Comparison of ENCODE assay signal across 14 cellular contexts in genomic region chr9:133397370-133397769, GRCh38. TPM values are rescaled to one million over a fixed set of nuclear protein-coding genes. Genes with fewer than 3 reads are reported as not detected.
A peak's percentile ranks its signal among the peaks of the same experiment; 100 is the strongest.
DNase-seq lines count a peak whose midpoint lies in the region; ATAC-seq and TF ChIP-seq lines count a peak whose summit lies in the region.
"Had no signal": no experiment of that assay in that cellular context is flagged by ENCODE, and none has a peak within 500 bp of the region (broad histone marks: within the 10 kb centered on the region; RNA-seq: fewer than 3 reads in every experiment).

No MANE protein-coding gene starts in this region.

- intact Hi-C loops in Panc1 (cut with micrococcal nuclease; ENCODE audit: unreplicated experiment), result no loop called here

- H3K27me3 ChIP-seq in Panc1 (ENCODE audit: control insufficient read depth, insufficient read depth, low read length) (no peaks in the 10 kb centered on the region), neuronal stem cell (ENCODE audit: control insufficient read depth in 3 of 3, insufficient read depth in 3 of 3, low read depth in 1 of 3, low read length in 3 of 3) (peaks cover 0 to 2% (median 2%) of the 10 kb centered on the region in 3 experiments)

- no peak overlapping the region for H4K8ac ChIP-seq in neuronal stem cell (ENCODE audit: low read depth, low read length)

- no CpG with 5 or more reads among the region's 6 CpGs for WGBS in neuronal stem cell (ENCODE audit: extremely low coverage in 2 of 2, insufficient read length in 2 of 2, insufficient replicate concordance in 1 of 2), 2 donors

- no peak overlapping the region for H3K14ac ChIP-seq in neuronal stem cell (ENCODE audit: low read length)

- no peak overlapping the region for H3K9ac ChIP-seq in neuronal stem cell (ENCODE audit: low read depth, low read length, poor library complexity)
- H3K9ac ChIP-seq: GM23248 had no signal

- H2BK15ac ChIP-seq in neuronal stem cell (ENCODE audit: low read length), result no peak overlapping the region

- H3K4me1 ChIP-seq in Panc1 (ENCODE audit: control insufficient read depth, insufficient read depth, low read length) (no peaks in the 10 kb centered on the region), neuronal stem cell (ENCODE audit: control insufficient read depth in 2 of 2, insufficient read depth in 1 of 2, low read depth in 1 of 2, low read length in 2 of 2) (peaks cover 0 to 3% of the 10 kb centered on the region in 2 donors)
- H3K4me1 ChIP-seq: BE2C had no signal

- POLR2A ChIA-PET in Panc1 (lab: Charles Lee), result no interaction called here

- H2AFZ ChIP-seq in neuronal stem cell (ENCODE audit: low read length), result no peak overlapping the region
- H2AFZ ChIP-seq: GM23248 had no signal

- no peaks in the 10 kb centered on the region for H3K36me3 ChIP-seq in Panc1 (ENCODE audit: control insufficient read depth, insufficient read depth, low read length)
- peaks cover 0 to 2% of the 10 kb centered on the region in 2 donors for H3K36me3 ChIP-seq in neuronal stem cell (replicated peaks in 1 of 2; ENCODE audit: control insufficient read depth in 2 of 2, insufficient read depth in 2 of 2, low read length in 2 of 2)

- no peak overlapping the region for H2BK5ac ChIP-seq in neuronal stem cell (ENCODE audit: low read length)

- ATAC-seq in Panc1, result 0 out of 2 replicates have a peak, but pooled peaks have one; percentile 6

- H3K4me3 ChIP-seq in Panc1 (ENCODE audit: low read depth in 2 of 2, low read length in 2 of 2) (no peak overlapping the region), neuronal stem cell (ENCODE audit: low read length in 2 of 2) (no peak overlapping the region)
- H3K4me3 ChIP-seq: GM23248 had no signal

- peak overlapping the region; percentile 27 for H3K18ac ChIP-seq in neuronal stem cell (ENCODE audit: low read length)

- in situ Hi-C loops in Panc1 (cut with HindIII; ENCODE audit: low pct_unique_long_range_greater_than_20kb, low sequenced_read_pairs), result no loop called here

- H4K91ac ChIP-seq in neuronal stem cell (ENCODE audit: low read depth, low read length, poor library complexity), result no peak overlapping the region

- CTCF ChIA-PET in Panc1 (lab: Charles Lee), result no interaction called here

- no peak overlapping the region for H2BK12ac ChIP-seq in neuronal stem cell (ENCODE audit: low read length)

- no peak overlapping the region for H3K4ac ChIP-seq in neuronal stem cell (ENCODE audit: low read length)

- no peak overlapping the region for H2BK120ac ChIP-seq in neuronal stem cell (ENCODE audit: low read depth, low read length)

- H2AK5ac ChIP-seq in neuronal stem cell (ENCODE audit: low read depth, low read length), result peak overlapping the region; percentile 18

- no TSS peak for BruUV-seq in Panc1 (replicated peaks; lab: Mats Ljungman, UMichigan)

- no peak for TF ChIP-seq CTCF in Panc1 (IDR thresholded peaks at IDR 0.05)

- no peak overlapping the region for H3K4me2 ChIP-seq in neuronal stem cell (ENCODE audit: insufficient read depth, low read length, poor library complexity, severe bottlenecking)

- no peak overlapping the region for H3K23ac ChIP-seq in neuronal stem cell (ENCODE audit: low read depth, low read length, poor library complexity)

- H3K27ac ChIP-seq in Panc1 (ENCODE audit: low read length), result no peak overlapping the region
- no peak overlapping the region for H3K27ac ChIP-seq in neuronal stem cell (replicated peaks; ENCODE audit: low read length)
- H3K27ac ChIP-seq: C4-2B, GM23248 had no signal

- no peaks in the 10 kb centered on the region for H3K79me1 ChIP-seq in neuronal stem cell (ENCODE audit: low read depth, low read length)

- H3K9me3 ChIP-seq in Panc1 (ENCODE audit: control insufficient read depth, insufficient read depth, low read depth, low read length) (no peaks in the 10 kb centered on the region), neuronal stem cell (replicated peaks in 1 of 2; ENCODE audit: control insufficient read depth in 2 of 2, insufficient read depth in 1 of 2, low read depth in 1 of 2, low read length in 2 of 2) (no peaks in the 10 kb centered on the region)
- H3K9me3 ChIP-seq: BE2C had no signal

- DNase-seq in AG20443 (ENCODE audit: low spot score), result peak; percentile 4
- no peak for DNase-seq in Panc1 (ENCODE audit: low read depth, low spot score)
- DNase-seq in neuronal stem cell (ENCODE audit: low spot score), result no peak
- DNase-seq in SKM-1 (lab: John Stamatoyannopoulos, UW; ENCODE audit: unreplicated experiment), result no peak
- DNase-seq in GDM1 (lab: John Stamatoyannopoulos, UW), result no peak
- DNase-seq in NCI-H82 treated with DMSO at 0.1 percent for 48 hours (lab: John Stamatoyannopoulos, UW; ENCODE audit: unreplicated experiment), result no peak
- DNase-seq: DMS153, DMS79 treated with DMSO at 0.1 percent for 48 hours, GF-D8 had no signal

RNA-seq across cellular contexts. Expression of gene REXO4, which starts 20.4 kb away (rescaled TPM):
- 19.9 TPM for total RNA-seq in Panc1 (2021; ENCODE audit: unreplicated experiment)
- polyA plus RNA-seq in Panc1 (2012; ENCODE audit: insufficient read length), result 26.9 TPM
- 29.0 TPM for polyA plus RNA-seq in neuronal stem cell (2013, experiment 1 of 2)
- polyA plus RNA-seq in neuronal stem cell (2013, experiment 2 of 2), result 28.1 TPM

RNA-seq across cellular contexts. Expression of gene STKLD1, which starts 21.2 kb away (rescaled TPM):
- 0.74 TPM for total RNA-seq in Panc1 (2021; ENCODE audit: unreplicated experiment)
- polyA plus RNA-seq in Panc1 (2012; ENCODE audit: insufficient read length), result 1.4 TPM
- polyA plus RNA-seq in neuronal stem cell (2013, experiment 1 of 2), result 1.9 TPM
- 1.6 TPM for polyA plus RNA-seq in neuronal stem cell (2013, experiment 2 of 2)
- total RNA-seq: HT1080 had no signal

RNA-seq across cellular contexts. Expression of gene SURF4, which starts 21.5 kb away (rescaled TPM):
- total RNA-seq in Panc1 (2021; ENCODE audit: unreplicated experiment), result 149 TPM
- 197 TPM for polyA plus RNA-seq in Panc1 (2012; ENCODE audit: insufficient read length)
- 107 TPM for polyA plus RNA-seq in neuronal stem cell (2013, experiment 1 of 2)
- polyA plus RNA-seq in neuronal stem cell (2013, experiment 2 of 2), result 106 TPM

RNA-seq across cellular contexts. Expression of gene ADAMTS13, which starts 24.8 kb away (rescaled TPM):
- 3.4 TPM for total RNA-seq in Panc1 (2021; ENCODE audit: unreplicated experiment)
- polyA plus RNA-seq in Panc1 (2012; ENCODE audit: insufficient read length), result 5.7 TPM
- 4.0 TPM for polyA plus RNA-seq in neuronal stem cell (2013, experiment 1 of 2)
- 3.9 TPM for polyA plus RNA-seq in neuronal stem cell (2013, experiment 2 of 2)
- polyA plus RNA-seq: CD4-positive, alpha-beta memory T cell had no signal

RNA-seq across cellular contexts. Expression of gene SURF2, which starts 41.0 kb away (rescaled TPM):
- 19.2 TPM for total RNA-seq in Panc1 (2021; ENCODE audit: unreplicated experiment)
- 24.7 TPM for polyA plus RNA-seq in Panc1 (2012; ENCODE audit: insufficient read length)
- polyA plus RNA-seq in neuronal stem cell (2013, experiment 1 of 2), result 22.0 TPM
- polyA plus RNA-seq in neuronal stem cell (2013, experiment 2 of 2), result 22.0 TPM
